ENCODE assay signal across 29 cellular contexts in the genomic region with DNA sequence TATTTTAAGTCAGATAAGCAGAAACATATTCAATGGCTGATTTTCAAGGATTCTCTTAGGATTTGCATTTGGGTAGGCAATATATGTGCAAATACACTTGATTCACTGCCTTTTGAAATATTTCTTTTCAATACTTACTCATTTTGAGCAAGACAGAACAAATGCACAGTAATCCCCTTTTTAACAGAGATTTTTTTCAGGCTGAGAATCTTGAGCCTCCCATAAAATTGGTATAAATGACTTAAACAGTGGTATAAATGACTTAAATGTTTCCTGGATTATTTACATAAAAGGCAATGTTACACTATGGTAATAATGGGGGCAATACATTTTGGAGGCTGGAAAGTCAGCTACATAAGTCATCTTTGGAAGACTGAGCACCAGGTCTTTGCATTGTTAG.
DNase-seq lines count a peak whose midpoint lies in the region; TF ChIP-seq lines count a peak whose summit lies in the region.
"Had no signal": no experiment of that assay in that cellular context is flagged by ENCODE, and none has a peak within 500 bp of the region (broad histone marks: within the 10 kb centered on the region; RNA-seq: fewer than 3 reads in every experiment).

No MANE protein-coding gene starts in this region.

- POLR2A ChIA-PET in A673 (lab: Charles Lee; ENCODE audit: low non-redundant PET): no interaction called here

- H3K27ac ChIP-seq in A673 (ENCODE audit: low read depth, low read length, poor library complexity, severe bottlenecking): no peak overlapping the region
- no peak overlapping the region for H3K27ac ChIP-seq in neuronal stem cell (replicated peaks; ENCODE audit: low read length)
- H3K27ac ChIP-seq: 22Rv1; A549; BLaER1; BLaER1 treated with 17β-estradiol and CSF1 and Interleukin-3, amounts not matched to agents 10 nM and 100 nM; C4-2B had no signal

- H2AK5ac ChIP-seq in neuronal stem cell (ENCODE audit: low read depth, low read length): no peak overlapping the region

- H3K9ac ChIP-seq in neuronal stem cell (ENCODE audit: low read depth, low read length, poor library complexity): no peak overlapping the region
- H3K9ac ChIP-seq: BLaER1; BLaER1 treated with 17β-estradiol and CSF1 and Interleukin-3, amounts not matched to agents 10 nM and 100 nM had no signal

- H4K91ac ChIP-seq in neuronal stem cell (ENCODE audit: low read depth, low read length, poor library complexity): no peak overlapping the region

- no peak overlapping the region for H2BK15ac ChIP-seq in neuronal stem cell (ENCODE audit: low read length)

- no peaks in the 10 kb centered on the region for H3K36me3 ChIP-seq in A673 (ENCODE audit: insufficient read depth, low read length, poor library complexity, severe bottlenecking)
- H3K36me3 ChIP-seq in HAP-1 (replicated peaks): no peaks in the 10 kb centered on the region
- no peaks in the 10 kb centered on the region for H3K36me3 ChIP-seq in neuronal stem cell (replicated peaks in 1 of 2; ENCODE audit: control insufficient read depth in 2 of 2, insufficient read depth in 2 of 2, low read length in 2 of 2)
- H3K36me3 ChIP-seq: BE2C; BLaER1; BLaER1 treated with 17β-estradiol and CSF1 and Interleukin-3, amounts not matched to agents 10 nM and 100 nM had no signal

- no peak overlapping the region for H2BK120ac ChIP-seq in neuronal stem cell (ENCODE audit: low read depth, low read length)

- H3K4me1 ChIP-seq in A673 (ENCODE audit: insufficient read depth, low read length, poor library complexity, severe bottlenecking) (no peaks in the 10 kb centered on the region), HAP-1 (peaks cover 16% of the 10 kb centered on the region), neuronal stem cell (ENCODE audit: control insufficient read depth in 2 of 2, insufficient read depth in 1 of 2, low read depth in 1 of 2, low read length in 2 of 2) (no peaks in the 10 kb centered on the region)
- H3K4me1 ChIP-seq: A549; BE2C; BLaER1; BLaER1 treated with 17β-estradiol and CSF1 and Interleukin-3, amounts not matched to agents 10 nM and 100 nM; Caco-2 had no signal

- no peak overlapping the region for H3K23ac ChIP-seq in neuronal stem cell (ENCODE audit: low read depth, low read length, poor library complexity)

- TF ChIP-seq CTCF in A673 (conservative IDR thresholded peaks at IDR 0.05; ENCODE audit: low read depth, low read length): no peak

- H3K4me2 ChIP-seq in neuronal stem cell (ENCODE audit: insufficient read depth, low read length, poor library complexity, severe bottlenecking): no peak overlapping the region
- H3K4me2 ChIP-seq: A549; BLaER1; BLaER1 treated with 17β-estradiol and CSF1 and Interleukin-3, amounts not matched to agents 10 nM and 100 nM had no signal

- H2AFZ ChIP-seq in neuronal stem cell (ENCODE audit: low read length): no peak overlapping the region

- H3K9me3 ChIP-seq in A673 (ENCODE audit: low read depth, low read length, poor library complexity, severe bottlenecking) (no peaks in the 10 kb centered on the region), HAP-1 (no peaks in the 10 kb centered on the region), neuronal stem cell (replicated peaks in 1 of 2; ENCODE audit: control insufficient read depth in 2 of 2, insufficient read depth in 1 of 2, low read depth in 1 of 2, low read length in 2 of 2) (no peaks in the 10 kb centered on the region)
- H3K9me3 ChIP-seq: A549; BE2C; BLaER1; BLaER1 treated with 17β-estradiol and CSF1 and Interleukin-3, amounts not matched to agents 10 nM and 100 nM; Caco-2 had no signal

- H2BK5ac ChIP-seq in neuronal stem cell (ENCODE audit: low read length): no peak overlapping the region

- H3K79me1 ChIP-seq in neuronal stem cell (ENCODE audit: low read depth, low read length): no peaks in the 10 kb centered on the region

- H4K8ac ChIP-seq in neuronal stem cell (ENCODE audit: low read depth, low read length): no peak overlapping the region

- no peak overlapping the region for H3K4ac ChIP-seq in neuronal stem cell (ENCODE audit: low read length)

- H3K4me3 ChIP-seq in A673 (ENCODE audit: low read depth, low read length, poor library complexity, severe bottlenecking) (no peak overlapping the region), HAP-1 (no peak overlapping the region), neuronal stem cell (ENCODE audit: low read length in 2 of 2) (no peak overlapping the region)
- H3K4me3 ChIP-seq: A549; BLaER1; BLaER1 treated with 17β-estradiol and CSF1 and Interleukin-3, amounts not matched to agents 10 nM and 100 nM had no signal

- intact Hi-C loops in A673 (cut with micrococcal nuclease; ENCODE audit: unreplicated experiment): no loop called here

- DNase-seq in A673 (ENCODE audit: low spot score) (peak; percentile 1), HAP-1 (ENCODE audit: low spot score in 2 of 2) (peak; percentile 12 to 95), NCI-H1048 (lab: John Stamatoyannopoulos, UW) (no peak), neuronal stem cell (ENCODE audit: low spot score) (no peak)
- DNase-seq: 8988T; ACHN; AML-193; BE2C; C1 segment of cervical spinal cord; Caco-2; Calu3; CD4-positive, alpha-beta memory T cell; CD4-positive, alpha-beta T cell; CD4-positive, CD25-positive, alpha-beta regulatory T cell; CD8-positive, alpha-beta memory T cell; CD8-positive, alpha-beta T cell; COR-L47; DMS 273 treated with DMSO at 0.1 percent for 48 hours; DMS153; DMS53; DMS79; DMS79 treated with DMSO at 0.1 percent for 48 hours; DND-41; EL had no signal

- H3K27me3 ChIP-seq in A673 (replicated peaks; ENCODE audit: insufficient read depth, low read depth, low read length, poor library complexity) (no peaks in the 10 kb centered on the region), HAP-1 (ENCODE audit: low read depth) (no peaks in the 10 kb centered on the region), neuronal stem cell (ENCODE audit: control insufficient read depth in 3 of 3, insufficient read depth in 3 of 3, low read depth in 1 of 3, low read length in 3 of 3) (no peaks in the 10 kb centered on the region)
- H3K27me3 ChIP-seq: BE2C; BLaER1; BLaER1 treated with 17β-estradiol and CSF1 and Interleukin-3, amounts not matched to agents 10 nM and 100 nM had no signal

- H2BK12ac ChIP-seq in neuronal stem cell (ENCODE audit: low read length): no peak overlapping the region

- BruUV-seq in A673 (replicated peaks; lab: Mats Ljungman, UMichigan): no TSS peak

- in situ Hi-C loops in HAP-1 (cut with MboI; ENCODE audit: low sequenced_read_pairs): no loop called here

- H3K18ac ChIP-seq in neuronal stem cell (ENCODE audit: low read length): no peak overlapping the region

- no peak overlapping the region for H3K14ac ChIP-seq in neuronal stem cell (ENCODE audit: low read length)

- CTCF ChIA-PET in A673 (lab: Charles Lee): no interaction called here

Comparison
In these comparisons a context has a peak if more than half of its experiments do, and no peak if none do; other contexts are left out.
1. DNase-seq: peak in A673 (single experiment) and HAP-1 (2 of 2); none in NCI-H1048 (single experiment) and neuronal stem cell (single experiment).